9 cellular contexts compared by ENCODE assay signal in the genomic region with DNA sequence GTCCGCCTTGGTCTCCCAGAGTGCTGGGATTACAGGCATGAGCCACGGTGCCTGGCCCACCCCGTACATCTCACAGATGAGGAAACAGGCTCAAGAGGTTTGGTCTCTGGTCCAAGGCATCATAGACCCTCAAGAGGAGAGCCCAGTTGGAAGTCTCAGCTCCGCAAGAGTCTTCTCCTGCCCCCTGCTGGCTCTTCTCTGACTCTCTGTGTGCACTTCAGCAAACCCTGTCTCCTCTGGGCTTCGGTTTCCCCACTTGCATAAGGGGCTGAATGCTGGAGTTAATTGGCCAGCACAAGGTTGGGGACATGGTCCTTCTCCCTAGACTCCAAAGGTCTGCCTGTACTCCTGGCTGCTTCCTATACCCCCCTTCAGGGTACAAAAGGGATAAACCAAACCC. TPM values are rescaled to one million over a fixed set of nuclear protein-coding genes. Genes with fewer than 3 reads are reported as not detected.
DNase-seq lines count a peak whose midpoint lies in the region; ATAC-seq and TF ChIP-seq lines count a peak whose summit lies in the region.
"Had no signal": no experiment of that assay in that cellular context is flagged by ENCODE, and none has a peak within 500 bp of the region (broad histone marks: within the 10 kb centered on the region; RNA-seq: fewer than 3 reads in every experiment).

No MANE protein-coding gene starts in this region.

- in situ Hi-C loops in GM13976 (cut with MboI; ENCODE audit: low sequenced_read_pairs, unreplicated experiment), result no loop called here

- DNase-seq in AG09309 (ENCODE audit: low read depth), result no peak
- DNase-seq in RPMI8226, result peak; percentile 32
- DNase-seq in fibroblast of villous mesenchyme (ENCODE audit: low read depth), result no peak
- no peak for DNase-seq in GM13976 (ENCODE audit: low spot score)
- no peak for DNase-seq in NCI-H2171 treated with DMSO at 0.1 percent for 48 hours (lab: John Stamatoyannopoulos, UW)
- DNase-seq: activated naive CD8-positive, alpha-beta T cell treated with anti-CD3 and anti-CD28 coated beads, Interleukin-2, amount 10 ng/mL, durations not matched to agents 7 days and 5 days had no signal

- no peak overlapping the region for H3K4me3 ChIP-seq in AG09309 (ENCODE audit: control insufficient read depth, low read depth, low read length)
- no peak overlapping the region for H3K4me3 ChIP-seq in fibroblast of villous mesenchyme (ENCODE audit: low read depth, low read length)

- TF ChIP-seq CTCF in AG09309 (IDR thresholded peaks at IDR 0.05; ENCODE audit: control insufficient read depth, insufficient read depth, low read depth, low read length, missing control alignments), result peak; percentile 23
- TF ChIP-seq CTCF in GM12874 (IDR thresholded peaks at IDR 0.05; ENCODE audit: insufficient read depth, low read depth, low read length), result peak; percentile 49
- peak; percentile 24 for TF ChIP-seq CTCF in fibroblast of villous mesenchyme (IDR thresholded peaks at IDR 0.05; ENCODE audit: insufficient read depth, low read depth, low read length)
- no peak for TF ChIP-seq CTCF in GM13976 (IDR thresholded peaks at IDR 0.05; ENCODE audit: borderline replicate concordance, control extremely low read depth, extremely low read depth, insufficient read depth, missing control alignments)

- ATAC-seq in HG03354 (IDR thresholded peaks at IDR 0.05; ENCODE audit: poor library complexity, severe bottlenecking, unreplicated experiment), result no peak
- no peak for ATAC-seq in HG03108 (IDR thresholded peaks at IDR 0.05; ENCODE audit: unreplicated experiment)

RNA-seq across cellular contexts. Expression of a gene that starts 3.9 kb away (rescaled TPM):
- under 0.01 and 0.32 TPM in 2 replicates for total RNA-seq in fibroblast of villous mesenchyme

RNA-seq across cellular contexts. Expression of a gene that starts 29.8 kb away (rescaled TPM):
- total RNA-seq in fibroblast of villous mesenchyme, result 9.7 and 12.1 TPM in 2 replicates

RNA-seq across cellular contexts. Expression of a gene that starts 30.1 kb away (rescaled TPM):
- total RNA-seq in fibroblast of villous mesenchyme, result not detected in 2 replicates
- total RNA-seq: activated naive CD8-positive, alpha-beta T cell treated with anti-CD3 and anti-CD28 coated beads, Interleukin-2, amount 10 ng/mL, durations not matched to agents 7 days and 5 days had no signal

RNA-seq across cellular contexts. Expression of a gene that starts 40.1 kb away (rescaled TPM):
- 52.2 and 61.7 TPM in 2 replicates for total RNA-seq in fibroblast of villous mesenchyme

RNA-seq across cellular contexts. Expression of a gene that starts 43.5 kb away (rescaled TPM):
- total RNA-seq in fibroblast of villous mesenchyme, result 3.0 and 3.5 TPM in 2 replicates
